2 cellular contexts compared by ENCODE assay signal in the genomic region with DNA sequence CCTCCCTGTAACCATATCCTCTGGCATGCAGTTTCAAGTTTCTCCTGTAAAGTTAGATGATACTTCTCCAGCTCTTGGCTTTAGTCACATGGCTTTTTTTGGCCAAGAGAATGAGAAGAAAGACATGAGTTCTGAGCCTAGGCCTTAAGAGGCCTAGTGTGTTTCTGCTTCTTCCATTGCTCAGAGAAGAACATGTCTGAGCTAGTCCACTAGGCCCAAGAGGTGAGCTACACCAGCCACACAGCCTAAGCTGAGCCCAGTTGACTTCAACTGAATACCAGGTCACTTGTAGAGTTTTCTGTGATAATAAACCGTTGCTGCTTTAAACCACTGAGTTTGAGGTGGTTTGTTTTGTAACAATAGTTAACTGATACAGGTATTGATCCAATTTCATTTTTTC.
TF ChIP-seq lines count a peak whose summit lies in the region.

No MANE protein-coding gene starts in this region.

TF ChIP-seq in GM23338, 12 proteins besides CTCF, POLR2A, EP300 and RAD21 (continued from another document):
- TF ChIP-seq, protein P1, sequence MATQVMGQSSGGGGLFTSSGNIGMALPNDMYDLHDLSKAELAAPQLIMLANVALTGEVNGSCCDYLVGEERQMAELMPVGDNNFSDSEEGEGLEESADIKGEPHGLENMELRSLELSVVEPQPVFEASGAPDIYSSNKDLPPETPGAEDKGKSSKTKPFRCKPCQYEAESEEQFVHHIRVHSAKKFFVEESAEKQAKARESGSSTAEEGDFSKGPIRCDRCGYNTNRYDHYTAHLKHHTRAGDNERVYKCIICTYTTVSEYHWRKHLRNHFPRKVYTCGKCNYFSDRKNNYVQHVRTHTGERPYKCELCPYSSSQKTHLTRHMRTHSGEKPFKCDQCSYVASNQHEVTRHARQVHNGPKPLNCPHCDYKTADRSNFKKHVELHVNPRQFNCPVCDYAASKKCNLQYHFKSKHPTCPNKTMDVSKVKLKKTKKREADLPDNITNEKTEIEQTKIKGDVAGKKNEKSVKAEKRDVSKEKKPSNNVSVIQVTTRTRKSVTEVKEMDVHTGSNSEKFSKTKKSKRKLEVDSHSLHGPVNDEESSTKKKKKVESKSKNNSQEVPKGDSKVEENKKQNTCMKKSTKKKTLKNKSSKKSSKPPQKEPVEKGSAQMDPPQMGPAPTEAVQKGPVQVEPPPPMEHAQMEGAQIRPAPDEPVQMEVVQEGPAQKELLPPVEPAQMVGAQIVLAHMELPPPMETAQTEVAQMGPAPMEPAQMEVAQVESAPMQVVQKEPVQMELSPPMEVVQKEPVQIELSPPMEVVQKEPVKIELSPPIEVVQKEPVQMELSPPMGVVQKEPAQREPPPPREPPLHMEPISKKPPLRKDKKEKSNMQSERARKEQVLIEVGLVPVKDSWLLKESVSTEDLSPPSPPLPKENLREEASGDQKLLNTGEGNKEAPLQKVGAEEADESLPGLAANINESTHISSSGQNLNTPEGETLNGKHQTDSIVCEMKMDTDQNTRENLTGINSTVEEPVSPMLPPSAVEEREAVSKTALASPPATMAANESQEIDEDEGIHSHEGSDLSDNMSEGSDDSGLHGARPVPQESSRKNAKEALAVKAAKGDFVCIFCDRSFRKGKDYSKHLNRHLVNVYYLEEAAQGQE (IDR thresholded peaks at IDR 0.05; ENCODE audit: unreplicated experiment), result no peak

TF ChIP-seq in WTC11, 78 proteins besides CTCF, POLR2A, EP300 and RAD21 (continued from another document):
- TF ChIP-seq, protein P2, sequence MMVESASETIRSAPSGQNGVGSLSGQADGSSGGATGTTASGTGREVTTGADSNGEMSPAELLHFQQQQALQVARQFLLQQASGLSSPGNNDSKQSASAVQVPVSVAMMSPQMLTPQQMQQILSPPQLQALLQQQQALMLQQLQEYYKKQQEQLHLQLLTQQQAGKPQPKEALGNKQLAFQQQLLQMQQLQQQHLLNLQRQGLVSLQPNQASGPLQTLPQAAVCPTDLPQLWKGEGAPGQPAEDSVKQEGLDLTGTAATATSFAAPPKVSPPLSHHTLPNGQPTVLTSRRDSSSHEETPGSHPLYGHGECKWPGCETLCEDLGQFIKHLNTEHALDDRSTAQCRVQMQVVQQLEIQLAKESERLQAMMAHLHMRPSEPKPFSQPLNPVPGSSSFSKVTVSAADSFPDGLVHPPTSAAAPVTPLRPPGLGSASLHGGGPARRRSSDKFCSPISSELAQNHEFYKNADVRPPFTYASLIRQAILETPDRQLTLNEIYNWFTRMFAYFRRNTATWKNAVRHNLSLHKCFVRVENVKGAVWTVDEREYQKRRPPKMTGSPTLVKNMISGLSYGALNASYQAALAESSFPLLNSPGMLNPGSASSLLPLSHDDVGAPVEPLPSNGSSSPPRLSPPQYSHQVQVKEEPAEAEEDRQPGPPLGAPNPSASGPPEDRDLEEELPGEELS (CRISPR knock-in tag; IDR thresholded peaks at IDR 0.05), result no peak
- TF ChIP-seq, protein P3, sequence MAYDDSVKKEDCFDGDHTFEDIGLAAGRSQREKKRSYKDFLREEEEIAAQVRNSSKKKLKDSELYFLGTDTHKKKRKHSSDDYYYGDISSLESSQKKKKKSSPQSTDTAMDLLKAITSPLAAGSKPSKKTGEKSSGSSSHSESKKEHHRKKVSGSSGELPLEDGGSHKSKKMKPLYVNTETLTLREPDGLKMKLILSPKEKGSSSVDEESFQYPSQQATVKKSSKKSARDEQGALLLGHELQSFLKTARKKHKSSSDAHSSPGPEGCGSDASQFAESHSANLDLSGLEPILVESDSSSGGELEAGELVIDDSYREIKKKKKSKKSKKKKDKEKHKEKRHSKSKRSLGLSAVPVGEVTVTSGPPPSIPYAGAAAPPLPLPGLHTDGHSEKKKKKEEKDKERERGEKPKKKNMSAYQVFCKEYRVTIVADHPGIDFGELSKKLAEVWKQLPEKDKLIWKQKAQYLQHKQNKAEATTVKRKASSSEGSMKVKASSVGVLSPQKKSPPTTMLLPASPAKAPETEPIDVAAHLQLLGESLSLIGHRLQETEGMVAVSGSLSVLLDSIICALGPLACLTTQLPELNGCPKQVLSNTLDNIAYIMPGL (CRISPR knock-in tag; IDR thresholded peaks at IDR 0.05), result no peak
- no peak for TF ChIP-seq ZNF219 (CRISPR knock-in tag; IDR thresholded peaks at IDR 0.05; ENCODE audit: borderline replicate concordance)
- TF ChIP-seq, protein P4, sequence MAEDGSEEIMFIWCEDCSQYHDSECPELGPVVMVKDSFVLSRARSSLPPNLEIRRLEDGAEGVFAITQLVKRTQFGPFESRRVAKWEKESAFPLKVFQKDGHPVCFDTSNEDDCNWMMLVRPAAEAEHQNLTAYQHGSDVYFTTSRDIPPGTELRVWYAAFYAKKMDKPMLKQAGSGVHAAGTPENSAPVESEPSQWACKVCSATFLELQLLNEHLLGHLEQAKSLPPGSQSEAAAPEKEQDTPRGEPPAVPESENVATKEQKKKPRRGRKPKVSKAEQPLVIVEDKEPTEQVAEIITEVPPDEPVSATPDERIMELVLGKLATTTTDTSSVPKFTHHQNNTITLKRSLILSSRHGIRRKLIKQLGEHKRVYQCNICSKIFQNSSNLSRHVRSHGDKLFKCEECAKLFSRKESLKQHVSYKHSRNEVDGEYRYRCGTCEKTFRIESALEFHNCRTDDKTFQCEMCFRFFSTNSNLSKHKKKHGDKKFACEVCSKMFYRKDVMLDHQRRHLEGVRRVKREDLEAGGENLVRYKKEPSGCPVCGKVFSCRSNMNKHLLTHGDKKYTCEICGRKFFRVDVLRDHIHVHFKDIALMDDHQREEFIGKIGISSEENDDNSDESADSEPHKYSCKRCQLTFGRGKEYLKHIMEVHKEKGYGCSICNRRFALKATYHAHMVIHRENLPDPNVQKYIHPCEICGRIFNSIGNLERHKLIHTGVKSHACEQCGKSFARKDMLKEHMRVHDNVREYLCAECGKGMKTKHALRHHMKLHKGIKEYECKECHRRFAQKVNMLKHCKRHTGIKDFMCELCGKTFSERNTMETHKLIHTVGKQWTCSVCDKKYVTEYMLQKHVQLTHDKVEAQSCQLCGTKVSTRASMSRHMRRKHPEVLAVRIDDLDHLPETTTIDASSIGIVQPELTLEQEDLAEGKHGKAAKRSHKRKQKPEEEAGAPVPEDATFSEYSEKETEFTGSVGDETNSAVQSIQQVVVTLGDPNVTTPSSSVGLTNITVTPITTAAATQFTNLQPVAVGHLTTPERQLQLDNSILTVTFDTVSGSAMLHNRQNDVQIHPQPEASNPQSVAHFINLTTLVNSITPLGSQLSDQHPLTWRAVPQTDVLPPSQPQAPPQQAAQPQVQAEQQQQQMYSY (CRISPR knock-in tag; IDR thresholded peaks at IDR 0.05), result no peak
- no peak for TF ChIP-seq GABPB1 (CRISPR knock-in tag; IDR thresholded peaks at IDR 0.05)
- TF ChIP-seq FOXP1 (CRISPR knock-in tag; IDR thresholded peaks at IDR 0.05; ENCODE audit: borderline replicate concordance), result no peak
- no peak for TF ChIP-seq NR3C1 (CRISPR knock-in tag; conservative IDR thresholded peaks at IDR 0.05; ENCODE audit: low read depth)
TF ChIP-seq in WTC11: peak in this region for 0.
